9 cellular contexts compared by ENCODE assay signal in the genomic region with DNA sequence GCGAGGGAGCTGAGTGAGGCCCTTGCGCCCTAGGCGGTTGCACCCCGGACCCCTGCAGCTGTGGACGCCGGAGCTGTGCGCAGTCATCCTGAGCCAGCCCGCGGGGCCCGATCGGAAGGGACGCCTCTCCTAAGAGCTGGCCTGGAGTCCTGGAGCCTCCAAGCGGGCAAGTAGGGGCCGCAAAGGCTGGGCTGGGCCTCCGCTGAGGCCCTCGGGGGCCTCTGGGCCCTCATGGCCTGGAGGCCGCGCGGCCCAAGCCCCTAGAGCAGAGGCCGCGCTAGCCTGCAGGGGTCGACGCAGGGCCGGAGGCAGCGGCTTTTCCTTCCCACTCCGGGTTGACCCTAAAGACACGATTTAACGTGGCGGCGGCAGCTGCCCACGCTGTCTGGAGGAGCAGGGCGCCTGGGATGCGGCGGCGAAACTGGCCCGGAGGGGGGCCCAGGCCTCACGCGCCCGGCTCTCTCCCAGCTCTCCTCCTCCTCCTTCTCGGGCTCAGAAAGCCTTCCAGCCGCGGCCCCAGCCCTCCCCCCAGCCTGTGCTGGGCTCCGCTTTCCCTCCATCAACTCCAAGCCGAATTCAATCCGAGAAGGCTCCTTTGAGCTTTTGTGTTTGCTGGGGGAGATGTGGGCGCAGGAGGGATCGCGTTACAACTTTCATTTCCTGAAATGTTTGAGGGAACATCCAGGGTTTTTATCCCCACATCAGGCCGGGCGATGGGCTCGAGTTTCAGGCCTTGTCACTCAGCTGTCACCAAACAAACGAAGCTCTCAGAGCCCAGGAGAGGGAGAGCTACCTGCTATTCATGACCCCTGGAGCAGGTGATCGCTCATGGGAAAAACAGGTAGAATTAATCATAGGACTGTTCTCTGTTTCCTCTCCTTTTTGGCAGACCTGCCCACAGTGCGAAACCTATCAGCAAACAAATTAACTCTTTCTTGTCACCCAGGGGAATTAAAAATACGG.
DNase-seq lines count a peak whose midpoint lies in the region; ATAC-seq lines count a peak whose summit lies in the region.
"Had no signal": no experiment of that assay in that cellular context is flagged by ENCODE, and none has a peak within 500 bp of the region (broad histone marks: within the 10 kb centered on the region; RNA-seq: fewer than 3 reads in every experiment).

No MANE protein-coding gene starts in this region.

- no peaks in the 10 kb centered on the region for H3K36me3 Mint-ChIP-seq in stimulated activated naive CD8-positive, alpha-beta T cell treated with anti-CD3 and anti-CD28 coated beads, Interleukin-15, Interleukin-2, amounts not matched to agents 100 ng/mL and 50 ng/mL, for 24 hours (ENCODE audit: low read depth)

- no peak overlapping the region for H3K27ac ChIP-seq in iPS-20b (ENCODE audit: low read length)

- no peak for ATAC-seq in GM21528 (IDR thresholded peaks at IDR 0.05; ENCODE audit: low FRiP score, unreplicated experiment)

- H3K4me1 Mint-ChIP-seq in stimulated activated naive CD8-positive, alpha-beta T cell treated with anti-CD3 and anti-CD28 coated beads, Interleukin-15, Interleukin-2, amounts not matched to agents 100 ng/mL and 50 ng/mL, for 24 hours (ENCODE audit: low read depth), result peaks cover 20% of the 10 kb centered on the region

- DNase-seq in NCI-H2227 (lab: John Stamatoyannopoulos, UW; ENCODE audit: unreplicated experiment) (peak; percentile 19), NCI-H2227 treated with DMSO at 0.1 percent for 48 hours (lab: John Stamatoyannopoulos, UW) (no peak), astrocyte of the hippocampus (ENCODE audit: low read depth, low spot score) (peak; percentile 57), GDM1 (lab: John Stamatoyannopoulos, UW) (no peak), hypothalamus (lab: John Stamatoyannopoulos, UW) (no peak)
- DNase-seq: NCI-H1105 treated with DMSO at 0.1 percent for 48 hours had no signal

- peak overlapping the region; percentile 27 for H3K4me3 Mint-ChIP-seq in stimulated activated naive CD8-positive, alpha-beta T cell treated with anti-CD3 and anti-CD28 coated beads, Interleukin-15, Interleukin-2, amounts not matched to agents 100 ng/mL and 50 ng/mL, for 24 hours

- no peaks in the 10 kb centered on the region for H3K9me3 ChIP-seq in iPS-20b (ENCODE audit: insufficient read depth, low read depth, low read length)

- no peaks in the 10 kb centered on the region for H3K9me3 Mint-ChIP-seq in stimulated activated naive CD8-positive, alpha-beta T cell treated with anti-CD3 and anti-CD28 coated beads, Interleukin-15, Interleukin-2, amounts not matched to agents 100 ng/mL and 50 ng/mL, for 24 hours

- H3K27me3 Mint-ChIP-seq in stimulated activated naive CD8-positive, alpha-beta T cell treated with anti-CD3 and anti-CD28 coated beads, Interleukin-15, Interleukin-2, amounts not matched to agents 100 ng/mL and 50 ng/mL, for 24 hours, result peaks cover 76% of the 10 kb centered on the region

- H3K9ac ChIP-seq in iPS-20b (ENCODE audit: low read depth, low read length), result 0 out of 2 replicates have a peak overlapping the region, but pooled peaks have one; percentile 7

- no peaks in the 10 kb centered on the region for H3K36me3 ChIP-seq in iPS-20b (ENCODE audit: insufficient read depth, low read depth, low read length)

- peaks cover 87% of the 10 kb centered on the region for H3K27me3 ChIP-seq in iPS-20b (ENCODE audit: insufficient read depth, low read length)

- peak overlapping the region; percentile 49 for H3K4me3 ChIP-seq in iPS-20b (ENCODE audit: low read length)

- H3K27ac Mint-ChIP-seq in stimulated activated naive CD8-positive, alpha-beta T cell treated with anti-CD3 and anti-CD28 coated beads, Interleukin-15, Interleukin-2, amounts not matched to agents 100 ng/mL and 50 ng/mL, for 24 hours, result no peak overlapping the region

- H3K4me1 ChIP-seq in iPS-20b (ENCODE audit: insufficient read depth, low read length), result peaks cover 21% of the 10 kb centered on the region; the same call in 1 of the 2 replicates

Comparison
In these comparisons a context has a peak if more than half of its experiments do, and no peak if none do; other contexts are left out.
1. DNase-seq: peak in NCI-H2227 (single experiment) and astrocyte of the hippocampus (single experiment); none in NCI-H2227 treated with DMSO at 0.1 percent for 48 hours (single experiment), GDM1 (single experiment) and hypothalamus (0 of 51).